In the genomic region with DNA sequence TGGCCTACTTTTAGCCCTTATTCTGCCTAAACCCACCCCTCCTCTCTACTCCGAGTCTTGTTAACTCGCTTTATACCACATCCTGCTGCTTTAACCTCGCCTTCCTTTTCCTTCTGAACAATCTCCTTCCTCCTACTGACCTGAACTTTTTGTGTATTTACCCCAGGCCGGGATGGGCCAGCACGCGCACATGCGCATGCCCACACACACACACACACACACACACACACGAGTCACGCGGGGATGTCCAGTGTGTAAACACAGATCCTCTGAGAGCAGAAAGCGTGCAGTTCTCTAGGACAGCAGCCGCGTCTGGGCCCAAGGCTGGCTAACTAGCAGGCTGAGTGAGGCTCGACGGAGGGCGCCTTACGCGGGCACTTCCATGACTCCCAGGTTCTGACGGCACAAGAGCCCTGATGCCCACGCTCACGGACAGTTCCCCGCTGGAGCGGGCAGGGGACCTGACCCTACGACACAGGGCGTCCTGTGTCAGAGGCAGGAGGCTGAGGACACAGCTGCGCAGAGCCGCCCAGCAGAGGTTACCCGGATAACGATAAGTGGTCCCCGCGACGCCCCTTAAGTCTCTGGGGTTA, we compare ENCODE assay signal across 9 cellular contexts. TPM values are rescaled to one million over a fixed set of nuclear protein-coding genes. Genes with fewer than 3 reads are reported as not detected.
DNase-seq lines count a peak whose midpoint lies in the region; ATAC-seq and TF ChIP-seq lines count a peak whose summit lies in the region.
"Had no signal": no experiment of that assay in that cellular context is flagged by ENCODE, and none has a peak within 500 bp of the region (broad histone marks: within the 10 kb centered on the region; RNA-seq: fewer than 3 reads in every experiment).

No MANE protein-coding gene starts in this region.

- WGBS in tibial nerve, 2 donors: 38 to 50% methylated on average over 18 to 26 of the region's 32 CpGs

- H3K4me1 Mint-ChIP-seq in activated T-cell treated with anti-CD3 and anti-CD28 coated beads, Interleukin-2, amount 50 U/mL, for 24 hours (ENCODE audit: low read depth): peaks cover 65% of the 10 kb centered on the region

- H3K9me3 ChIP-seq in tibial nerve (peaks cover 0 to 6% (median 0%) of the 10 kb centered on the region in 4 donors), PC-9 (ENCODE audit: insufficient read depth, low read depth) (no peaks in the 10 kb centered on the region)

- peak; percentile 69 for DNase-seq in activated T-cell treated with anti-CD3 and anti-CD28 coated beads, Interleukin-2, amount 50 U/mL, for 24 hours
- peak; percentile 25 for DNase-seq in left kidney (ENCODE audit: low read depth, low spot score)
- DNase-seq in tibial nerve (ENCODE audit: low spot score in 2 of 2): no peak
- no peak for DNase-seq in PC-9

- H3K27me3 Mint-ChIP-seq in activated T-cell treated with anti-CD3 and anti-CD28 coated beads, Interleukin-2, amount 50 U/mL, for 24 hours: no peaks in the 10 kb centered on the region

- peak overlapping the region; percentile 94 for H3K27ac Mint-ChIP-seq in activated T-cell treated with anti-CD3 and anti-CD28 coated beads, Interleukin-2, amount 50 U/mL, for 24 hours

- H3K27me3 ChIP-seq in tibial nerve (peaks cover 0 to 38% of the 10 kb centered on the region in 2 donors), PC-9 (ENCODE audit: insufficient read depth, low read depth) (peaks cover 10% of the 10 kb centered on the region; the same call in 1 of the 2 replicates)

- intact Hi-C loops in PC-9 (cut with micrococcal nuclease; ENCODE audit: unreplicated experiment): no loop called here

- H3K36me3 ChIP-seq in tibial nerve (no peaks in the 10 kb centered on the region), PC-9 (ENCODE audit: low read depth) (no peaks in the 10 kb centered on the region)

- ATAC-seq in GM19035 (IDR thresholded peaks at IDR 0.05; ENCODE audit: unreplicated experiment) (peak; percentile 21), HG03432 (IDR thresholded peaks at IDR 0.05; ENCODE audit: unreplicated experiment) (peak; percentile 17), HG02938 (IDR thresholded peaks at IDR 0.05; ENCODE audit: unreplicated experiment) (no peak), HG03469 (IDR thresholded peaks at IDR 0.05; ENCODE audit: unreplicated experiment) (no peak)

- no peak for TF ChIP-seq POLR2A in tibial nerve (IDR thresholded peaks at IDR 0.05)

- peak overlapping the region; percentile 13 to 62 (median 45) for H3K4me3 ChIP-seq in tibial nerve
- no peak overlapping the region for H3K4me3 ChIP-seq in PC-9
- H3K4me3 ChIP-seq: K562 had no signal

- POLR2A ChIA-PET in PC-9 (lab: Charles Lee; ENCODE audit: unreplicated experiment): no interaction called here

- H3K36me3 Mint-ChIP-seq in activated T-cell treated with anti-CD3 and anti-CD28 coated beads, Interleukin-2, amount 50 U/mL, for 24 hours (ENCODE audit: low read depth): peaks cover 36% of the 10 kb centered on the region

- H3K9me2 ChIP-seq in PC-9 (ENCODE audit: insufficient read depth): no peaks in the 10 kb centered on the region

- no peaks in the 10 kb centered on the region for H3F3A ChIP-seq in PC-9 (ENCODE audit: insufficient read depth, low read depth)

- H4K20me1 ChIP-seq in PC-9 (ENCODE audit: insufficient read depth): no peaks in the 10 kb centered on the region

- peaks cover 12% of the 10 kb centered on the region for H3K9me3 Mint-ChIP-seq in activated T-cell treated with anti-CD3 and anti-CD28 coated beads, Interleukin-2, amount 50 U/mL, for 24 hours

- BruUV-seq in PC-9 (replicated peaks; lab: Mats Ljungman, UMichigan): no TSS peak

- TF ChIP-seq EP300 in tibial nerve (IDR thresholded peaks at IDR 0.05): no peak

- H3K4me3 Mint-ChIP-seq in activated T-cell treated with anti-CD3 and anti-CD28 coated beads, Interleukin-2, amount 50 U/mL, for 24 hours: peak overlapping the region; percentile 91

- H3K79me2 ChIP-seq in PC-9 (ENCODE audit: low read depth): no peaks in the 10 kb centered on the region

- H3K27ac ChIP-seq in tibial nerve (peak overlapping the region in 3 of 4 donors; percentile 77 to 82 (median 78)), PC-9 (no peak overlapping the region)

- H3K4me1 ChIP-seq in tibial nerve (peaks cover 0 to 10% (median 0%) of the 10 kb centered on the region in 4 donors), PC-9 (replicated peaks; ENCODE audit: insufficient read depth) (no peaks in the 10 kb centered on the region)

- CTCF ChIA-PET in PC-9 (lab: Charles Lee): no interaction called here

- TF ChIP-seq CTCF in tibial nerve (IDR thresholded peaks at IDR 0.05): no peak
- no peak for TF ChIP-seq CTCF in PC-9 (conservative IDR thresholded peaks at IDR 0.05)

- no peak overlapping the region for H3K4me2 ChIP-seq in PC-9

- H2AFZ ChIP-seq in PC-9: no peak overlapping the region

RNA-seq across cellular contexts. Expression of a gene that starts 0.6 kb away (rescaled TPM):
- total RNA-seq in tibial nerve: 10 to 100 TPM; 17.8 to 62.1 (median 22.5) TPM
- not detected in 2 replicates for total RNA-seq in PC-9 (2021)

RNA-seq across cellular contexts. Expression of a gene that starts 56.4 kb away (rescaled TPM):
- total RNA-seq in tibial nerve (10 to 100 TPM; 15.9 to 31.0 (median 25.0) TPM), PC-9 (2021) (17.7 and 24.5 TPM in 2 replicates)

Comparison
In these comparisons a context has a peak if more than half of its experiments do, and no peak if none do; other contexts are left out.
1. ATAC-seq: peak in GM19035 (single experiment) and HG03432 (single experiment); none in HG02938 (single experiment) and HG03469 (single experiment).
2. DNase-seq: peak in activated T-cell treated with anti-CD3 and anti-CD28 coated beads, Interleukin-2, amount 50 U/mL, for 24 hours (single experiment) and left kidney (single experiment); none in tibial nerve (0 of 2) and PC-9 (0 of 2).
3. RNA of a gene that starts 0.6 kb away (total RNA-seq): 17.8 to 62.1 TPM in tibial nerve; not detected in PC-9; every median in the first group is over 10 times any median in the second.